Comparison of ENCODE assay signal across 20 cellular contexts in the genomic region with DNA sequence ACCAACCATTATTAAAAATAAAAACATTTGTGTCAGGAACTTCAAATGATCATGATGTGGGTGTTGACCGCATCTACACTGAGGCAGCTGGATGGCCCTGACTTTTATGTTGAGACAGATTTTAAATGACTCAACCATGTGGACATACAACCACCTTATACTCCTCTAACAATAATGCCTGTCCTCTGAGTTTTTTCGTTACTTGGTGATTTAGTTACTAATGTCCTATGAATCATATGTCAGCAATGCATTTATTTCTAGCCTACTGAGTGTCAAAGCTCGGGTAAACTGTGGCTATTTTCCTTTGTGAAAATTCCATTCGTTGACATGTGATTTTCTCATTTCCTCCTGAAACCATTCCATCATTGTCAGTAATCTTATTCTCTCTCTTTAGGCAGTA. TPM values are rescaled to one million over a fixed set of nuclear protein-coding genes. Genes with fewer than 3 reads are reported as not detected.
DNase-seq lines count a peak whose midpoint lies in the region; ATAC-seq, FAIRE-seq and TF ChIP-seq lines count a peak whose summit lies in the region.
"Had no signal": no experiment of that assay in that cellular context is flagged by ENCODE, and none has a peak within 500 bp of the region (broad histone marks: within the 10 kb centered on the region; RNA-seq: fewer than 3 reads in every experiment).

No MANE protein-coding gene starts in this region.

- no peak overlapping the region for H3K9ac ChIP-seq in keratinocyte (ENCODE audit: control insufficient read depth, extremely low read depth, insufficient read depth, low read length)
- H3K9ac ChIP-seq: neural progenitor cell had no signal

- POLR2A ChIA-PET in AG04449 (lab: Yijun Ruan, JAX), result interaction anchor here (1.0 kb wide), 1 partner anchor 17 kb away, joined by 3 read pairs; no protein-coding TSS in a partner anchor

- H3K36me3 ChIP-seq in keratinocyte (ENCODE audit: control insufficient read depth in 2 of 2, extremely low read depth in 1 of 2, insufficient read depth in 2 of 2, low read length in 2 of 2) (no peaks in the 10 kb centered on the region), esophagus muscularis mucosa (no peaks in the 10 kb centered on the region)
- H3K36me3 ChIP-seq: neural progenitor cell had no signal

- TF ChIP-seq EP300 in esophagus muscularis mucosa (IDR thresholded peaks at IDR 0.05), result no peak

- dilution Hi-C loops in keratinocyte (cut with MboI; ENCODE audit: extremely low pct_ligation_motif_present, low sequenced_read_pairs), result no loop called here

- TF ChIP-seq POLR2A in esophagus muscularis mucosa (IDR thresholded peaks at IDR 0.05; ENCODE audit: low read depth), result no peak

- H2AFZ ChIP-seq in keratinocyte (ENCODE audit: control insufficient read depth, low read length), result no peak overlapping the region
- H2AFZ ChIP-seq: neural progenitor cell had no signal

- no peaks in the 10 kb centered on the region for H3K27me3 ChIP-seq in keratinocyte (ENCODE audit: control insufficient read depth, extremely low read depth, insufficient read depth, low read length)
- peaks cover 0 to 36% (median 0%) of the 10 kb centered on the region in 4 donors for H3K27me3 ChIP-seq in esophagus muscularis mucosa
- H3K27me3 ChIP-seq: neural progenitor cell had no signal

- no peaks in the 10 kb centered on the region for H3K79me2 ChIP-seq in keratinocyte (ENCODE audit: control insufficient read depth, insufficient read depth, low read length)

- DNase-seq in AG04449 (ENCODE audit: low read depth, low spot score) (peak; percentile 73), HS-5 (ENCODE audit: low read depth) (peak; percentile 95), brain pericyte (ENCODE audit: low read depth, low spot score) (peak; percentile 2), keratinocyte (ENCODE audit: low read depth, low spot score) (peak; percentile 40), NCI-H1105 treated with DMSO at 0.1 percent for 48 hours (lab: John Stamatoyannopoulos, UW) (no peak), pons (ENCODE audit: low spot score) (no peak), esophagus muscularis mucosa (ENCODE audit: extremely low spot score) (no peak)
- DNase-seq: activated CD4-positive, alpha-beta T cell treated with anti-CD3 and anti-CD28 coated beads, Interleukin-2, amount 50 U/mL, for 4 hours; activated naive CD4-positive, alpha-beta T cell treated with Interleukin-2 at 50 U/mL for 16 hours; C1 segment of cervical spinal cord; effector memory CD4-positive, alpha-beta T cell; islet precursor cell; NCI-H1417 treated with DMSO at 0.1 percent for 48 hours; NCI-H774; stimulated activated CD4-positive, alpha-beta T cell treated with anti-CD3 and anti-CD28 coated beads, Interleukin-2, amount 100 ng/mL, for 24 hours; stimulated activated naive CD4-positive, alpha-beta T cell; T-cell had no signal

- ATAC-seq in HG03039 (IDR thresholded peaks at IDR 0.05; ENCODE audit: unreplicated experiment), result no peak
- ATAC-seq: T-cell had no signal

- peaks cover 17% of the 10 kb centered on the region for H3K4me1 ChIP-seq in keratinocyte (ENCODE audit: control insufficient read depth, extremely low read depth, insufficient read depth, low read length)
- no peaks in the 10 kb centered on the region for H3K4me1 ChIP-seq in esophagus muscularis mucosa
- H3K4me1 ChIP-seq: neural progenitor cell had no signal

- H3K4me3 ChIP-seq in AG04449 (ENCODE audit: low read depth, low read length) (no peak overlapping the region), keratinocyte (ENCODE audit: control insufficient read depth in 2 of 3, extremely low read depth in 1 of 3, insufficient read depth in 2 of 3, low read depth in 1 of 3, low read length in 3 of 3) (no peak overlapping the region), esophagus muscularis mucosa (no peak overlapping the region)
- H3K4me3 ChIP-seq: neural progenitor cell had no signal

- TF ChIP-seq CTCF in AG04449 (IDR thresholded peaks at IDR 0.05; ENCODE audit: insufficient read depth, low read length, missing control alignments), result no peak
- TF ChIP-seq CTCF in keratinocyte (optimal IDR thresholded peaks at IDR 0.05 in 1 of 3, IDR thresholded peaks at IDR 0.05 in 1 of 3, conservative IDR thresholded peaks at IDR 0.05 in 1 of 3; ENCODE audit: extremely low read depth in 1 of 3, insufficient read depth in 2 of 3, low read length in 3 of 3), result no peak
- TF ChIP-seq CTCF in esophagus muscularis mucosa (IDR thresholded peaks at IDR 0.05), result no peak

- FAIRE-seq in keratinocyte (lab: Jason Lieb, UNC), result peak; percentile 76

- H3K9me3 ChIP-seq in keratinocyte (ENCODE audit: control insufficient read depth, low read depth, low read length) (no peaks in the 10 kb centered on the region), esophagus muscularis mucosa (no peaks in the 10 kb centered on the region)

- H3K4me2 ChIP-seq in keratinocyte (ENCODE audit: control insufficient read depth, extremely low read depth, insufficient read depth, low read depth, low read length), result no peak overlapping the region
- H3K4me2 ChIP-seq: neural progenitor cell had no signal

- H3K27ac ChIP-seq in keratinocyte (ENCODE audit: control insufficient read depth, insufficient read depth, low read length) (no peak overlapping the region), esophagus muscularis mucosa (replicated peaks in 1 of 4) (no peak overlapping the region)
- H3K27ac ChIP-seq: HL-60, neural progenitor cell had no signal

- H4K20me1 ChIP-seq in keratinocyte (ENCODE audit: control insufficient read depth, extremely low read depth, insufficient read depth, low read length), result no peaks in the 10 kb centered on the region

- H3K9me1 ChIP-seq in keratinocyte (ENCODE audit: control insufficient read depth, extremely low read depth, insufficient read depth, low read length), result no peaks in the 10 kb centered on the region

- WGBS in esophagus muscularis mucosa, result 46% methylated on average over 4 of the region's 4 CpGs

- intact Hi-C loops in esophagus muscularis mucosa (cut with DNase I), result no loop called here

- CTCF ChIA-PET in AG04449 (lab: Yijun Ruan, JAX), result no interaction called here

RNA-seq across cellular contexts. Expression of a gene that starts 38.9 kb away (rescaled TPM):
- not detected in 3 replicates for polyA plus RNA-seq in keratinocyte
- polyA plus RNA-seq in keratinocyte (2011; ENCODE audit: low read depth), result not detected
- not detected in 2 replicates for polyA plus RNA-seq in keratinocyte (2011; cell fraction: cytosol; rRNA removed)
- polyA plus RNA-seq in keratinocyte (2011; cell fraction: nucleus; rRNA removed), result not detected in 2 replicates
- polyA plus RNA-seq in keratinocyte (2012; ENCODE audit: low replicate concordance), result not detected in 2 replicates
- polyA minus RNA-seq in keratinocyte, result not detected in 3 replicates
- polyA minus RNA-seq in keratinocyte (2011; cell fraction: cytosol; rRNA and poly(A)+ RNA removed), result not detected
- not detected in 2 replicates for polyA minus RNA-seq in keratinocyte (2011; cell fraction: nucleus; rRNA and poly(A)+ RNA removed)
- not detected for total RNA-seq in esophagus muscularis mucosa
- total RNA-seq: T-cell had no signal

Comparison
In these comparisons a context has a peak if more than half of its experiments do, and no peak if none do; other contexts are left out.
1. DNase-seq: peak in AG04449 (single experiment), HS-5 (single experiment), brain pericyte (single experiment) and keratinocyte (single experiment); none in NCI-H1105 treated with DMSO at 0.1 percent for 48 hours (single experiment), pons (single experiment) and esophagus muscularis mucosa (single experiment).